In the genomic region with DNA sequence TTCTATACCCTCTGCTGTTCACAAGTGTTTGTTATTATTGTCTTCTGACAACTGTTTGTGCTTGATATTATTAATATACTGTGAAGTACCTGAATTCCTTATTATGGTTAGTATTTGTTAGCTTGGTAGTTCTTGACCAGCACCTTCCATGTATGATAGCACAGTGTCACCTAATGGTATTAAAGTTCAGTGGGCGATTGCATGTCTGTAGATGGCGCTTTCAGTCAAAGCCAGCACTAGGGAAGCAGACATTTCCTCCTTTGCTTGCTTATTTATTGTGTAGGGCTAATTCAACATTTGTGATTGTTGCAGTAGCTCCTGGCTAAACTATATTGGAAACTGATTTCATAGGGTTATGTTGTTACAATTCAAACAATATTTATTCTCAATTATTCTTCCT, we compare ENCODE assay signal across 9 cellular contexts.
DNase-seq lines count a peak whose midpoint lies in the region; ATAC-seq and TF ChIP-seq lines count a peak whose summit lies in the region.
"Had no signal": no experiment of that assay in that cellular context is flagged by ENCODE, and none has a peak within 500 bp of the region (broad histone marks: within the 10 kb centered on the region; RNA-seq: fewer than 3 reads in every experiment).

No MANE protein-coding gene starts in this region.

- no peak for TF ChIP-seq CTCF in GM12865 (IDR thresholded peaks at IDR 0.05; ENCODE audit: insufficient read depth, low read depth, low read length, missing control alignments)
- peak; percentile 24 for TF ChIP-seq CTCF in epithelial cell of esophagus (IDR thresholded peaks at IDR 0.05; ENCODE audit: insufficient read depth, low read depth, low read length, missing control alignments)
- TF ChIP-seq CTCF in sigmoid colon (IDR thresholded peaks at IDR 0.05): no peak

- no peak overlapping the region for H3K4me3 Mint-ChIP-seq in stimulated activated memory B cell treated with anti-CD40 and anti-IgM and Interleukin-4, amounts not matched to agents 10 μg/mL and 1 μg/mL and 100 μg/mL, for 72 hours

- DNase-seq in COR-L47 (lab: John Stamatoyannopoulos, UW): peak; percentile 3
- DNase-seq in GM12865 (ENCODE audit: low read depth): peak; percentile 19
- peak; percentile 27 for DNase-seq in NCI-H82 (lab: John Stamatoyannopoulos, UW)
- DNase-seq in epithelial cell of esophagus (ENCODE audit: low read depth): peak; percentile 17
- DNase-seq in activated CD8-positive, alpha-beta memory T cell treated with anti-CD3 and anti-CD28 coated beads, Interleukin-2, amount 50 U/mL, for 4 hours: no peak
- DNase-seq in effector memory CD4-positive, alpha-beta T cell: no peak
- DNase-seq in sigmoid colon: no peak
- DNase-seq: T-helper 9 cell had no signal

- no peak overlapping the region for H3K27ac Mint-ChIP-seq in stimulated activated memory B cell treated with anti-CD40 and anti-IgM and Interleukin-4, amounts not matched to agents 10 μg/mL and 1 μg/mL and 100 μg/mL, for 72 hours

- 9 to 42% methylated on average over 2 of the region's 2 CpGs for WGBS in sigmoid colon, 2 donors

- no peak overlapping the region for H3K27ac ChIP-seq in effector memory CD4-positive, alpha-beta T cell (ENCODE audit: insufficient read depth, low read length, poor library complexity, severe bottlenecking)
- no peak overlapping the region for H3K27ac ChIP-seq in sigmoid colon

- no peaks in the 10 kb centered on the region for H3K36me3 ChIP-seq in effector memory CD4-positive, alpha-beta T cell (ENCODE audit: control insufficient read depth, insufficient read depth, low read length)
- H3K36me3 ChIP-seq in sigmoid colon: peaks cover 0 to 5% (median 0%) of the 10 kb centered on the region in 4 donors

- no peaks in the 10 kb centered on the region for H3K9me3 ChIP-seq in effector memory CD4-positive, alpha-beta T cell (ENCODE audit: control insufficient read depth, low read length)
- no peaks in the 10 kb centered on the region for H3K9me3 ChIP-seq in sigmoid colon

- H3K4me1 Mint-ChIP-seq in stimulated activated memory B cell treated with anti-CD40 and anti-IgM and Interleukin-4, amounts not matched to agents 10 μg/mL and 1 μg/mL and 100 μg/mL, for 72 hours: no peaks in the 10 kb centered on the region

- no peak for TF ChIP-seq EP300 in sigmoid colon (IDR thresholded peaks at IDR 0.05)

- H3K4me1 ChIP-seq in effector memory CD4-positive, alpha-beta T cell (ENCODE audit: control insufficient read depth, insufficient read depth, low read length, poor library complexity, severe bottlenecking): no peaks in the 10 kb centered on the region
- peaks cover 0 to 8% (median 4%) of the 10 kb centered on the region in 4 donors for H3K4me1 ChIP-seq in sigmoid colon

- intact Hi-C loops in sigmoid colon (cut with DNase I): no loop called here

- no peaks in the 10 kb centered on the region for H3K36me3 Mint-ChIP-seq in stimulated activated memory B cell treated with anti-CD40 and anti-IgM and Interleukin-4, amounts not matched to agents 10 μg/mL and 1 μg/mL and 100 μg/mL, for 72 hours

- TF ChIP-seq POLR2A in sigmoid colon (IDR thresholded peaks at IDR 0.05): no peak

- H3K27me3 Mint-ChIP-seq in stimulated activated memory B cell treated with anti-CD40 and anti-IgM and Interleukin-4, amounts not matched to agents 10 μg/mL and 1 μg/mL and 100 μg/mL, for 72 hours: no peaks in the 10 kb centered on the region

- H3K4me3 ChIP-seq in GM12865 (ENCODE audit: low read depth, low read length): no peak overlapping the region
- H3K4me3 ChIP-seq in epithelial cell of esophagus (ENCODE audit: low read length): no peak overlapping the region
- H3K4me3 ChIP-seq in effector memory CD4-positive, alpha-beta T cell (ENCODE audit: insufficient read depth, low read depth, low read length, poor library complexity, severe bottlenecking): no peak overlapping the region
- H3K4me3 ChIP-seq in sigmoid colon: no peak overlapping the region

- peaks cover 5% of the 10 kb centered on the region for H3K9me3 Mint-ChIP-seq in stimulated activated memory B cell treated with anti-CD40 and anti-IgM and Interleukin-4, amounts not matched to agents 10 μg/mL and 1 μg/mL and 100 μg/mL, for 72 hours

- H3K27me3 ChIP-seq in effector memory CD4-positive, alpha-beta T cell (replicated peaks; ENCODE audit: control insufficient read depth, insufficient read depth, low read length, poor library complexity, severe bottlenecking): no peaks in the 10 kb centered on the region
- no peaks in the 10 kb centered on the region for H3K27me3 ChIP-seq in sigmoid colon

- ATAC-seq in stimulated activated memory B cell treated with anti-CD40 and anti-IgM and Interleukin-4, amounts not matched to agents 10 μg/mL and 1 μg/mL and 100 μg/mL, for 72 hours: no peak

Comparison
In these comparisons a context has a peak if more than half of its experiments do, and no peak if none do; other contexts are left out.
1. DNase-seq: peak in COR-L47 (single experiment), GM12865 (single experiment), NCI-H82 (single experiment) and epithelial cell of esophagus (single experiment); none in activated CD8-positive, alpha-beta memory T cell treated with anti-CD3 and anti-CD28 coated beads, Interleukin-2, amount 50 U/mL, for 4 hours (single experiment), effector memory CD4-positive, alpha-beta T cell (0 of 3) and sigmoid colon (single experiment).